Comparison of ENCODE assay signal across 26 cellular contexts in genomic region chr9:89669361-89669842, GRCh38.
"Had no signal": no experiment of that assay in that cellular context is flagged by ENCODE, and none has a peak within 500 bp of the region (broad histone marks: within the 10 kb centered on the region; RNA-seq: fewer than 3 reads in every experiment).

No MANE protein-coding gene starts in this region.

- DNase-seq: activated CD4-positive, alpha-beta T cell treated with anti-CD3 and anti-CD28 coated beads for 36 hours; activated CD4-positive, alpha-beta T cell treated with anti-CD3 and anti-CD28 coated beads, Interleukin-2, amount 50 U/mL, for 48 hours; activated CD8-positive, alpha-beta memory T cell treated with anti-CD3 and anti-CD28 coated beads, Interleukin-2, amount 50 U/mL, for 48 hours; activated effector memory CD4-positive, alpha-beta T cell treated with Interleukin-2 at 50 U/mL for 16 hours; activated naive CD4-positive, alpha-beta T cell treated with anti-CD3 and anti-CD28 coated beads for 36 hours; activated naive CD8-positive, alpha-beta T cell treated with anti-CD3 and anti-CD28 coated beads, Interleukin-2, amount 10 ng/mL, durations not matched to agents 7 days and 5 days; activated T-cell treated with anti-CD3 and anti-CD28 coated beads, Interleukin-2, amount 50 U/mL, for 48 hours; amniotic stem cell; cortex of kidney; effector CD8-positive, alpha-beta T cell; foreskin melanocyte; immature natural killer cell; left lung; ovary; psoas muscle; right cardiac atrium; stimulated activated CD4-positive, alpha-beta T cell treated with anti-CD3 and anti-CD28 coated beads, Interleukin-1b, Interleukin-23, amount 100 ng/mL, for 48 hours; T-helper 9 cell; trophoblast cell had no signal

- H3K27me3 ChIP-seq: left lung, neutrophil, ovary, vagina had no signal

- H3K27ac ChIP-seq: neutrophil, ovary, psoas muscle, skin epidermis, vagina had no signal

- H3K4me3 ChIP-seq: left lung, ovary, psoas muscle, skin epidermis, vagina had no signal

- H3K36me3 ChIP-seq: left lung, neutrophil, ovary, vagina had no signal

- H3K27ac Mint-ChIP-seq: activated CD4-positive, alpha-beta T cell treated with anti-CD3 and anti-CD28 coated beads for 36 hours; activated naive CD4-positive, alpha-beta T cell treated with anti-CD3 and anti-CD28 coated beads for 36 hours; activated naive CD8-positive, alpha-beta T cell treated with anti-CD3 and anti-CD28 coated beads, Interleukin-2, amount 10 ng/mL, durations not matched to agents 7 days and 5 days; immature natural killer cell; mesothelial cell of epicardium; stimulated activated naive CD8-positive, alpha-beta T cell treated with anti-CD3 and anti-CD28 coated beads, Interleukin-15, Interleukin-2, amounts not matched to agents 100 ng/mL and 50 ng/mL, for 24 hours; WTC11 had no signal

- H3K4me3 Mint-ChIP-seq: activated CD4-positive, alpha-beta T cell treated with anti-CD3 and anti-CD28 coated beads for 36 hours; activated naive CD4-positive, alpha-beta T cell treated with anti-CD3 and anti-CD28 coated beads for 36 hours; activated naive CD8-positive, alpha-beta T cell treated with anti-CD3 and anti-CD28 coated beads, Interleukin-2, amount 10 ng/mL, durations not matched to agents 7 days and 5 days; immature natural killer cell; mesothelial cell of epicardium; natural killer cell treated with Interleukin-12 subunit alpha and Interleukin-12 subunit beta and Interleukin-15 and Interleukin-18, amount 100 ng/mL, for 72 hours; stimulated activated naive CD8-positive, alpha-beta T cell treated with anti-CD3 and anti-CD28 coated beads, Interleukin-15, Interleukin-2, amounts not matched to agents 100 ng/mL and 50 ng/mL, for 24 hours; WTC11 had no signal

- H3K27me3 Mint-ChIP-seq: activated CD4-positive, alpha-beta T cell treated with anti-CD3 and anti-CD28 coated beads for 36 hours; stimulated activated naive CD8-positive, alpha-beta T cell treated with anti-CD3 and anti-CD28 coated beads, Interleukin-15, Interleukin-2, amounts not matched to agents 100 ng/mL and 50 ng/mL, for 24 hours had no signal

- ATAC-seq: activated CD4-positive, alpha-beta T cell treated with anti-CD3 and anti-CD28 coated beads for 36 hours; left lung; right cardiac atrium; WTC11 had no signal

- H3K9me3 ChIP-seq: left lung, neutrophil, ovary, psoas muscle, vagina had no signal

- H3K9me3 Mint-ChIP-seq: immature natural killer cell; stimulated activated naive CD8-positive, alpha-beta T cell treated with anti-CD3 and anti-CD28 coated beads, Interleukin-15, Interleukin-2, amounts not matched to agents 100 ng/mL and 50 ng/mL, for 24 hours had no signal

- H3K4me1 Mint-ChIP-seq: immature natural killer cell had no signal

- H3K36me3 Mint-ChIP-seq: immature natural killer cell, mesothelial cell of epicardium had no signal
